ENCODE assay signal across 14 cellular contexts in genomic region chr12:49633703-49634311, GRCh38. TPM values are rescaled to one million over a fixed set of nuclear protein-coding genes. Genes with fewer than 3 reads are reported as not detected.
DNase-seq lines count a peak whose midpoint lies in the region; ATAC-seq and TF ChIP-seq lines count a peak whose summit lies in the region.
"Had no signal": no experiment of that assay in that cellular context is flagged by ENCODE, and none has a peak within 500 bp of the region (broad histone marks: within the 10 kb centered on the region; RNA-seq: fewer than 3 reads in every experiment).

No MANE protein-coding gene starts in this region.

- DNase-seq in MCF 10A (ENCODE audit: unreplicated experiment) (no peak), breast epithelium (ENCODE audit: low spot score in 2 of 2) (no peak), immature natural killer cell (peak; percentile 17 to 33 (median 21)), RPMI8226 (no peak)
- DNase-seq in stimulated activated naive CD8-positive, alpha-beta T cell treated with anti-CD3 and anti-CD28 coated beads, Interleukin-15, Interleukin-2, amounts not matched to agents 100 U/mL and 50 U/mL, for 24 hours: no peak
- DNase-seq: BE2C; CD8-positive, alpha-beta memory T cell; MG63; NCI-H1092 treated with DMSO at 0.1 percent for 48 hours; NCI-H1694 treated with DMSO at 0.1 percent for 48 hours had no signal

- H3K27me3 ChIP-seq in breast epithelium: no peaks in the 10 kb centered on the region
- H3K27me3 ChIP-seq: BE2C, MG63 had no signal

- H3K36me3 Mint-ChIP-seq in MCF 10A (ENCODE audit: insufficient read depth, unreplicated experiment) (peaks cover 16% of the 10 kb centered on the region), immature natural killer cell (peaks cover 0 to 5% (median 0%) of the 10 kb centered on the region in 3 donors)
- H3K36me3 Mint-ChIP-seq in activated T-helper 17 cell treated with anti-CD3 and anti-CD28 coated beads, Interleukin-2, amount 50 U/mL, for 72 hours (ENCODE audit: low read depth): no peaks in the 10 kb centered on the region

- TF ChIP-seq POLR2A in breast epithelium (IDR thresholded peaks at IDR 0.05): no peak

- H3K4me1 Mint-ChIP-seq in MCF 10A (ENCODE audit: insufficient read depth, unreplicated experiment): no peaks in the 10 kb centered on the region
- peaks cover 9% of the 10 kb centered on the region for H3K4me1 Mint-ChIP-seq in activated T-helper 17 cell treated with anti-CD3 and anti-CD28 coated beads, Interleukin-2, amount 50 U/mL, for 72 hours
- H3K4me1 Mint-ChIP-seq in immature natural killer cell: peaks cover 27 to 30% of the 10 kb centered on the region in 2 donors

- intact Hi-C loops in MCF 10A (cut with micrococcal nuclease) (no loop called here), breast epithelium (cut with DNase I; ENCODE audit: low total_unique reads) (no loop called here)

- no peaks in the 10 kb centered on the region for H3K9me3 Mint-ChIP-seq in MCF 10A (ENCODE audit: unreplicated experiment)
- no peaks in the 10 kb centered on the region for H3K9me3 Mint-ChIP-seq in activated T-helper 17 cell treated with anti-CD3 and anti-CD28 coated beads, Interleukin-2, amount 50 U/mL, for 72 hours
- no peaks in the 10 kb centered on the region for H3K9me3 Mint-ChIP-seq in immature natural killer cell
- H3K9me3 Mint-ChIP-seq: CD8-positive, alpha-beta memory T cell had no signal

- no peak overlapping the region for H3K4me3 ChIP-seq in breast epithelium
- H3K4me3 ChIP-seq: MG63 had no signal

- ATAC-seq in activated T-helper 17 cell treated with anti-CD3 and anti-CD28 coated beads, Interleukin-2, amount 50 U/mL, for 72 hours (replicated peaks): no peak
- no peak for ATAC-seq in stimulated activated naive CD8-positive, alpha-beta T cell treated with anti-CD3 and anti-CD28 coated beads, Interleukin-15, Interleukin-2, amounts not matched to agents 100 U/mL and 50 U/mL, for 24 hours
- no peak for ATAC-seq in GM21528 (IDR thresholded peaks at IDR 0.05; ENCODE audit: low FRiP score, unreplicated experiment)
- ATAC-seq: Right ventricle myocardium inferior had no signal

- H3K27ac ChIP-seq in breast epithelium: no peak overlapping the region
- H3K27ac ChIP-seq: KMS-11 had no signal

- BruUV-seq in MCF 10A (replicated peaks; lab: Mats Ljungman, UMichigan): TSS peak; percentile 13

- TF ChIP-seq CTCF in MCF 10A (IDR thresholded peaks at IDR 0.05; ENCODE audit: unreplicated experiment): no peak
- TF ChIP-seq CTCF in breast epithelium (IDR thresholded peaks at IDR 0.05): no peak

- no peaks in the 10 kb centered on the region for H3K4me1 ChIP-seq in breast epithelium

- H3K27ac Mint-ChIP-seq in MCF 10A (ENCODE audit: low read depth, unreplicated experiment) (no peak overlapping the region), immature natural killer cell (peak overlapping the region in 3 of 6 donors; percentile 7 to 49 (median 23))
- H3K27ac Mint-ChIP-seq in activated T-helper 17 cell treated with anti-CD3 and anti-CD28 coated beads, Interleukin-2, amount 50 U/mL, for 72 hours: peak overlapping the region; percentile 34

- H3K27me3 Mint-ChIP-seq in MCF 10A (ENCODE audit: insufficient read depth, unreplicated experiment) (no peaks in the 10 kb centered on the region), immature natural killer cell (ENCODE audit: low read depth in 3 of 3) (peaks cover 0 to 7% (median 2%) of the 10 kb centered on the region in 3 donors)
- H3K27me3 Mint-ChIP-seq in activated T-helper 17 cell treated with anti-CD3 and anti-CD28 coated beads, Interleukin-2, amount 50 U/mL, for 72 hours: no peaks in the 10 kb centered on the region
- H3K27me3 Mint-ChIP-seq: CD8-positive, alpha-beta memory T cell had no signal

- no peak overlapping the region for H3K4me3 Mint-ChIP-seq in MCF 10A (ENCODE audit: unreplicated experiment)
- H3K4me3 Mint-ChIP-seq in activated T-helper 17 cell treated with anti-CD3 and anti-CD28 coated beads, Interleukin-2, amount 50 U/mL, for 72 hours: no peak overlapping the region
- peak overlapping the region in 2 of 5 donors; percentile 10 to 24 for H3K4me3 Mint-ChIP-seq in immature natural killer cell
- H3K4me3 Mint-ChIP-seq: CD8-positive, alpha-beta memory T cell had no signal

- no peaks in the 10 kb centered on the region for H3K9me3 ChIP-seq in breast epithelium
- H3K9me3 ChIP-seq: BE2C, MG63 had no signal

- POLR2A ChIA-PET in MCF 10A (lab: Yijun Ruan, JAX): interaction anchor here (1.1 kb wide), 1 partner anchor 108 kb away, joined by 3 read pairs; the partner anchor contains the start of gene TMBIM6

- no peaks in the 10 kb centered on the region for H3K36me3 ChIP-seq in breast epithelium
- H3K36me3 ChIP-seq: BE2C, MG63 had no signal

- CTCF ChIA-PET in MCF 10A (lab: Yijun Ruan, JAX): interaction anchor here (0.6 to 1.0 kb wide), 2 partner anchors 10 to 216 kb away, joined by 3 to 6 read pairs; no protein-coding TSS in a partner anchor

RNA-seq across cellular contexts. Expression of gene PRPF40B, which starts 10.4 kb away (rescaled TPM):
- total RNA-seq in MCF 10A (2022) (41.8 and 48.5 TPM in 2 replicates), breast epithelium (10 to 100 TPM; 10.4 to 34.0 (median 32.8) TPM)
- total RNA-seq in activated T-helper 17 cell treated with anti-CD3 and anti-CD28 coated beads, Interleukin-2, amount 50 U/mL, for 72 hours: 1 to 10 TPM; 7.7 to 8.2 TPM
- 1 to 10 TPM; 2.4 to 3.2 (median 2.8) TPM for polyA plus RNA-seq in immature natural killer cell

RNA-seq across cellular contexts. Expression of gene FAM186B, which starts 28.4 kb away (rescaled TPM):
- 0.30 and 0.64 TPM in 2 replicates for total RNA-seq in MCF 10A (2022)
- total RNA-seq in breast epithelium: under 1 TPM; 0.59 to 0.98 (median 0.96) TPM
- total RNA-seq in activated T-helper 17 cell treated with anti-CD3 and anti-CD28 coated beads, Interleukin-2, amount 50 U/mL, for 72 hours: under 1 TPM in 1 of 2 donors, not detected in 1; 0.11 TPM
- polyA plus RNA-seq in immature natural killer cell: not detected
- polyA plus RNA-seq: CD8-positive, alpha-beta memory T cell had no signal

Comparison
In these comparisons a context has a peak if more than half of its experiments do, and no peak if none do; other contexts are left out.
1. DNase-seq: peak in immature natural killer cell (3 of 3); none in MCF 10A (single experiment), breast epithelium (0 of 2), stimulated activated naive CD8-positive, alpha-beta T cell treated with anti-CD3 and anti-CD28 coated beads, Interleukin-15, Interleukin-2, amounts not matched to agents 100 U/mL and 50 U/mL, for 24 hours (single experiment) and RPMI8226 (single experiment).